In the genomic region with DNA sequence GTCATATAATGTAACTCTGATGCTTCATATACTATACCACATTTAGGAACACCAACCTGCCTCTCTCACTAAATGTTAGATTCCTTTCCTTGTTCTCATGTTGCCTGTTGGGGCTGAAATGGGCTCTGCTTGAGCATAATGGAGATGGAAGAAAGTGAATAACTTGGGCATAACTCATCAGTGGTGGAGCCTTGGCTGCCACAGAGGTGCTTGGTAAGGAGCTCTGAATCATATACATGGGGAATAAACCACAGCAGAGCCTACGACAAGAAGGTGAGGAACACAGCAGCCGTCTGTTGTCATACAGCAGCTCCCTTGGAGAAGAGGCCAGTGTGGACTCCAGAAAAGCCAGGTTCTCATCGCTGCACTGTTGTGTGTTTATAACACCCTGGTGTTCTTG, we compare ENCODE assay signal across 1 cellular context.
TF ChIP-seq lines count a peak whose summit lies in the region.

No MANE protein-coding gene starts in this region.

TF ChIP-seq in WTC11, 78 proteins besides CTCF, POLR2A, EP300 and RAD21 (continued from another document):
- TF ChIP-seq, protein P1, sequence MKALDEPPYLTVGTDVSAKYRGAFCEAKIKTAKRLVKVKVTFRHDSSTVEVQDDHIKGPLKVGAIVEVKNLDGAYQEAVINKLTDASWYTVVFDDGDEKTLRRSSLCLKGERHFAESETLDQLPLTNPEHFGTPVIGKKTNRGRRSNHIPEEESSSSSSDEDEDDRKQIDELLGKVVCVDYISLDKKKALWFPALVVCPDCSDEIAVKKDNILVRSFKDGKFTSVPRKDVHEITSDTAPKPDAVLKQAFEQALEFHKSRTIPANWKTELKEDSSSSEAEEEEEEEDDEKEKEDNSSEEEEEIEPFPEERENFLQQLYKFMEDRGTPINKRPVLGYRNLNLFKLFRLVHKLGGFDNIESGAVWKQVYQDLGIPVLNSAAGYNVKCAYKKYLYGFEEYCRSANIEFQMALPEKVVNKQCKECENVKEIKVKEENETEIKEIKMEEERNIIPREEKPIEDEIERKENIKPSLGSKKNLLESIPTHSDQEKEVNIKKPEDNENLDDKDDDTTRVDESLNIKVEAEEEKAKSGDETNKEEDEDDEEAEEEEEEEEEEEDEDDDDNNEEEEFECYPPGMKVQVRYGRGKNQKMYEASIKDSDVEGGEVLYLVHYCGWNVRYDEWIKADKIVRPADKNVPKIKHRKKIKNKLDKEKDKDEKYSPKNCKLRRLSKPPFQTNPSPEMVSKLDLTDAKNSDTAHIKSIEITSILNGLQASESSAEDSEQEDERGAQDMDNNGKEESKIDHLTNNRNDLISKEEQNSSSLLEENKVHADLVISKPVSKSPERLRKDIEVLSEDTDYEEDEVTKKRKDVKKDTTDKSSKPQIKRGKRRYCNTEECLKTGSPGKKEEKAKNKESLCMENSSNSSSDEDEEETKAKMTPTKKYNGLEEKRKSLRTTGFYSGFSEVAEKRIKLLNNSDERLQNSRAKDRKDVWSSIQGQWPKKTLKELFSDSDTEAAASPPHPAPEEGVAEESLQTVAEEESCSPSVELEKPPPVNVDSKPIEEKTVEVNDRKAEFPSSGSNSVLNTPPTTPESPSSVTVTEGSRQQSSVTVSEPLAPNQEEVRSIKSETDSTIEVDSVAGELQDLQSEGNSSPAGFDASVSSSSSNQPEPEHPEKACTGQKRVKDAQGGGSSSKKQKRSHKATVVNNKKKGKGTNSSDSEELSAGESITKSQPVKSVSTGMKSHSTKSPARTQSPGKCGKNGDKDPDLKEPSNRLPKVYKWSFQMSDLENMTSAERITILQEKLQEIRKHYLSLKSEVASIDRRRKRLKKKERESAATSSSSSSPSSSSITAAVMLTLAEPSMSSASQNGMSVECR (CRISPR knock-in tag; IDR thresholded peaks at IDR 0.05; ENCODE audit: borderline replicate concordance): no peak
- TF ChIP-seq ZNF232 (CRISPR knock-in tag; IDR thresholded peaks at IDR 0.05) (no peak), TCF7 (CRISPR knock-in tag; IDR thresholded peaks at IDR 0.05; ENCODE audit: low read depth) (no peak), SOX15 (CRISPR knock-in tag; IDR thresholded peaks at IDR 0.05) (no peak), FOXK1 (CRISPR knock-in tag; IDR thresholded peaks at IDR 0.05) (no peak), TP53 (CRISPR knock-in tag; IDR thresholded peaks at IDR 0.05) (no peak)
- TF ChIP-seq, protein P2, sequence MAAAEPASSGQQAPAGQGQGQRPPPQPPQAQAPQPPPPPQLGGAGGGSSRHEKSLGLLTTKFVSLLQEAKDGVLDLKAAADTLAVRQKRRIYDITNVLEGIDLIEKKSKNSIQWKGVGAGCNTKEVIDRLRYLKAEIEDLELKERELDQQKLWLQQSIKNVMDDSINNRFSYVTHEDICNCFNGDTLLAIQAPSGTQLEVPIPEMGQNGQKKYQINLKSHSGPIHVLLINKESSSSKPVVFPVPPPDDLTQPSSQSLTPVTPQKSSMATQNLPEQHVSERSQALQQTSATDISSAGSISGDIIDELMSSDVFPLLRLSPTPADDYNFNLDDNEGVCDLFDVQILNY (CRISPR knock-in tag; IDR thresholded peaks at IDR 0.05): no peak
